1 cellular context compared by ENCODE assay signal in genomic region chr9:33290247-33290993, GRCh38.
TF ChIP-seq lines count a peak whose summit lies in the region.

TSS of gene NFX1 (plus strand) at chr9:33290516. CDS start at chr9:33290573, 57 bp downstream.

TF ChIP-seq in HepG2, 621 proteins besides CTCF, POLR2A, EP300 and RAD21 (continued from another document and continues in another):
- TF ChIP-seq ZNF160 (CRISPR knock-in tag; IDR thresholded peaks at IDR 0.05) (0 out of 2 replicates have a peak, but pooled peaks have one; percentile 19), STAG1 (CRISPR knock-in tag; IDR thresholded peaks at IDR 0.05) (no peak), ZBTB49 (CRISPR knock-in tag; IDR thresholded peaks at IDR 0.05; ENCODE audit: borderline replicate concordance) (no peak), SNAPC5 (CRISPR knock-in tag; IDR thresholded peaks at IDR 0.05; ENCODE audit: borderline replicate concordance) (0 out of 2 replicates have a peak, but pooled peaks have one; percentile 60), TCF12 (IDR thresholded peaks at IDR 0.05) (no peak), TCF12 (CRISPR knock-in tag; IDR thresholded peaks at IDR 0.05) (peak; percentile 87; the same call in 1 of the 2 replicates), ZNF747 (CRISPR knock-in tag; IDR thresholded peaks at IDR 0.05; ENCODE audit: borderline replicate concordance) (peak; percentile 94; the same call in 1 of the 2 replicates), THRA (CRISPR knock-in tag; IDR thresholded peaks at IDR 0.05; ENCODE audit: borderline replicate concordance) (peak; percentile 51), AKAP8 (CRISPR knock-in tag; IDR thresholded peaks at IDR 0.05) (0 out of 2 replicates have a peak, but pooled peaks have one; percentile 51), DR1 (CRISPR knock-in tag; IDR thresholded peaks at IDR 0.05) (peak; percentile 91), ZNF263 (CRISPR knock-in tag; IDR thresholded peaks at IDR 0.05) (peak; percentile 64; the same call in 1 of the 2 replicates), ZNF639 (CRISPR knock-in tag; conservative IDR thresholded peaks at IDR 0.05) (peak; percentile 80), NFATC3 (CRISPR knock-in tag; IDR thresholded peaks at IDR 0.05) (no peak), MED13 (CRISPR knock-in tag; IDR thresholded peaks at IDR 0.05) (peak; percentile 63; the same call in 1 of the 2 replicates), IKZF5 (CRISPR knock-in tag; IDR thresholded peaks at IDR 0.05) (peak; percentile 94; the same call in 1 of the 2 replicates), HDAC2 (CRISPR knock-in tag; IDR thresholded peaks at IDR 0.05) (peak; percentile 89), ELF4 (CRISPR knock-in tag; IDR thresholded peaks at IDR 0.05; ENCODE audit: borderline replicate concordance) (no peak; the same call in 1 of the 2 replicates), SKI (IDR thresholded peaks at IDR 0.05; ENCODE audit: partially characterized antibody) (peak; percentile 58), HBP1 (CRISPR knock-in tag; IDR thresholded peaks at IDR 0.05; ENCODE audit: low read depth) (peak; percentile 62; the same call in 1 of the 2 replicates), ZNF253 (CRISPR knock-in tag; IDR thresholded peaks at IDR 0.05; ENCODE audit: borderline replicate concordance) (0 out of 2 replicates have a peak, but pooled peaks have one; percentile 56), MYNN (CRISPR knock-in tag; IDR thresholded peaks at IDR 0.05; ENCODE audit: low read depth) (peak; percentile 67; the same call in 1 of the 2 replicates), TARDBP (CRISPR knock-in tag; IDR thresholded peaks at IDR 0.05) (peak; percentile 89), MTA1 (CRISPR knock-in tag; IDR thresholded peaks at IDR 0.05; ENCODE audit: borderline replicate concordance) (peak; percentile 43; the same call in 1 of the 2 replicates), TBL1XR1 (IDR thresholded peaks at IDR 0.05; ENCODE audit: borderline replicate concordance, low read length, partially characterized antibody) (no peak), ZNF333 (CRISPR knock-in tag; IDR thresholded peaks at IDR 0.05; ENCODE audit: borderline replicate concordance) (peak; percentile 98), JARID2 (CRISPR knock-in tag; IDR thresholded peaks at IDR 0.05; ENCODE audit: insufficient replicate concordance) (peak; percentile 88), ZBTB20 (CRISPR knock-in tag; IDR thresholded peaks at IDR 0.05; ENCODE audit: borderline replicate concordance, low read depth) (peak; percentile 62; the same call in 1 of the 2 replicates), TFDP1 (CRISPR knock-in tag; IDR thresholded peaks at IDR 0.05; ENCODE audit: borderline replicate concordance) (peak; percentile 90), USF2 (IDR thresholded peaks at IDR 0.05; ENCODE audit: low read depth, low read length) (peak; percentile 96), USF2 (CRISPR knock-in tag; IDR thresholded peaks at IDR 0.05; ENCODE audit: borderline replicate concordance) (peak; percentile 99), MLX (CRISPR knock-in tag; IDR thresholded peaks at IDR 0.05) (peak; percentile 87; the same call in 1 of the 2 replicates), BRCA1 (CRISPR knock-in tag; IDR thresholded peaks at IDR 0.05) (peak; percentile 83; the same call in 1 of the 2 replicates), NR2F2 (IDR thresholded peaks at IDR 0.05; ENCODE audit: borderline replicate concordance, low read depth) (no peak), CSRNP2 (CRISPR knock-in tag; conservative IDR thresholded peaks at IDR 0.05; ENCODE audit: low read depth) (no peak), ARID5B (CRISPR knock-in tag; IDR thresholded peaks at IDR 0.05) (peak; percentile 71; the same call in 1 of the 2 replicates)
